Comparison of ENCODE assay signal across 17 cellular contexts in genomic region chr5:173895766-173896165, GRCh38. TPM values are rescaled to one million over a fixed set of nuclear protein-coding genes. Genes with fewer than 3 reads are reported as not detected.
A peak's percentile ranks its signal among the peaks of the same experiment; 100 is the strongest.
DNase-seq lines count a peak whose midpoint lies in the region; ATAC-seq and TF ChIP-seq lines count a peak whose summit lies in the region.
"Had no signal": no experiment of that assay in that cellular context is flagged by ENCODE, and none has a peak within 500 bp of the region (broad histone marks: within the 10 kb centered on the region; RNA-seq: fewer than 3 reads in every experiment).

No MANE protein-coding gene starts in this region.

- BruUV-seq in PC-3 (replicated peaks; lab: Mats Ljungman, UMichigan) = no TSS peak

- H3F3A ChIP-seq in PC-3 (ENCODE audit: low read length, unreplicated experiment) = no peaks in the 10 kb centered on the region

- WGBS in heart left ventricle, 4 donors = 61 to 78% (median 69%) methylated on average over 3 of the region's 3 CpGs
- 88 to 89% methylated on average over 3 of the region's 3 CpGs for WGBS in thyroid gland, 2 donors

- peaks cover 0 to 11% (median 3%) of the 10 kb centered on the region in 9 donors for H3K36me3 ChIP-seq in heart left ventricle
- no peaks in the 10 kb centered on the region for H3K36me3 ChIP-seq in PC-3 (ENCODE audit: low read depth, low read length)
- H3K36me3 ChIP-seq in thyroid gland = no peaks in the 10 kb centered on the region
- H3K36me3 ChIP-seq: ovary, vagina had no signal

- no peaks in the 10 kb centered on the region for H4K20me1 ChIP-seq in PC-3 (ENCODE audit: low read length)

- peak overlapping the region; percentile 23 for H3K4me2 ChIP-seq in PC-3 (ENCODE audit: low read length)

- CTCF ChIA-PET in PC-3 (lab: Charles Lee) = interaction anchor here (0.6 kb wide), 1 partner anchor 16 kb away, joined by 3 read pairs; no protein-coding TSS in a partner anchor

- intact Hi-C loops in heart left ventricle (cut with DNase I) = loop anchor here in 6 of 10 donors (5.0 to 10.0 kb wide), 4 partner anchors 49 to 271 kb away; no protein-coding TSS in a partner anchor
- intact Hi-C loops in left ventricle myocardium superior (cut with micrococcal nuclease) = no loop called here
- intact Hi-C loops in PC-3 (cut with micrococcal nuclease) = no loop called here
- intact Hi-C loops in thyroid gland (cut with DNase I) = no loop called here

- H3K9me3 ChIP-seq in heart left ventricle (no peaks in the 10 kb centered on the region), PC-3 (ENCODE audit: low read length) (no peaks in the 10 kb centered on the region), thyroid gland (no peaks in the 10 kb centered on the region)
- H3K9me3 ChIP-seq: Caco-2, esophagus muscularis mucosa, ovary, vagina had no signal

- H3K36me3 Mint-ChIP-seq in glutamatergic neuron (ENCODE audit: unreplicated experiment) (no peaks in the 10 kb centered on the region), progenitor cell of endocrine pancreas (ENCODE audit: insufficient read depth) (no peaks in the 10 kb centered on the region)

- POLR2A ChIA-PET in PC-3 (lab: Charles Lee; ENCODE audit: unreplicated experiment) = interaction anchor here (0.6 to 0.7 kb wide), 2 partner anchors 17 to 772 kb away, joined by 4 to 16 read pairs; no protein-coding TSS in a partner anchor

- H3K4me1 Mint-ChIP-seq in glutamatergic neuron (ENCODE audit: low read depth, unreplicated experiment) (peaks cover 14% of the 10 kb centered on the region), progenitor cell of endocrine pancreas (ENCODE audit: low read depth) (peaks cover 14% of the 10 kb centered on the region)

- H3K4me3 ChIP-seq in heart left ventricle = peak overlapping the region in 10 of 12 donors; percentile 28 to 96 (median 78)
- H3K4me3 ChIP-seq in PC-3 (ENCODE audit: low read length) = peak overlapping the region; percentile 4; the same call in 1 of the 2 replicates
- H3K4me3 ChIP-seq in thyroid gland (replicated peaks in 1 of 3) = no peak overlapping the region
- H3K4me3 ChIP-seq: esophagus muscularis mucosa, ovary, vagina had no signal

- H3K9ac ChIP-seq in PC-3 (ENCODE audit: low read length) = no peak overlapping the region

- H3K4me3 Mint-ChIP-seq in glutamatergic neuron (ENCODE audit: unreplicated experiment) (peak overlapping the region; percentile 80), progenitor cell of endocrine pancreas (ENCODE audit: low read depth) (no peak overlapping the region)

- H3K9me2 ChIP-seq in PC-3 (replicated peaks; ENCODE audit: low read length) = no peaks in the 10 kb centered on the region

- peaks cover 4% of the 10 kb centered on the region for H3K27me3 Mint-ChIP-seq in glutamatergic neuron (ENCODE audit: unreplicated experiment)
- H3K27me3 Mint-ChIP-seq in progenitor cell of endocrine pancreas = no peaks in the 10 kb centered on the region

- H3K27me3 ChIP-seq in heart left ventricle (no peaks in the 10 kb centered on the region), PC-3 (ENCODE audit: low read length) (no peaks in the 10 kb centered on the region), thyroid gland (no peaks in the 10 kb centered on the region)
- H3K27me3 ChIP-seq: esophagus muscularis mucosa, ovary, vagina had no signal

- no peak overlapping the region for H3K27ac Mint-ChIP-seq in glutamatergic neuron (ENCODE audit: unreplicated experiment)
- H3K27ac Mint-ChIP-seq in progenitor cell of endocrine pancreas = no peak overlapping the region

- peaks cover 94% of the 10 kb centered on the region for H3K79me2 ChIP-seq in PC-3 (ENCODE audit: low read length)

- H3K27ac ChIP-seq in heart left ventricle = peak overlapping the region in 7 of 12 donors; percentile 3 to 97 (median 93)
- no peak overlapping the region for H3K27ac ChIP-seq in PC-3 (ENCODE audit: low read length)
- peak overlapping the region in 2 of 3 donors; percentile 94 to 96 for H3K27ac ChIP-seq in thyroid gland
- H3K27ac ChIP-seq: ovary, vagina had no signal

- H3K4me1 ChIP-seq in heart left ventricle = peaks cover 0 to 83% (median 29%) of the 10 kb centered on the region in 12 donors
- H3K4me1 ChIP-seq in PC-3 (ENCODE audit: insufficient read depth, low read length) = peaks cover 43% of the 10 kb centered on the region
- peaks cover 16 to 40% of the 10 kb centered on the region in 2 donors for H3K4me1 ChIP-seq in thyroid gland

- no peak for DNase-seq in heart left ventricle
- no peak for DNase-seq in left ventricle myocardium superior
- DNase-seq in PC-3 = peak; percentile 75
- DNase-seq in glutamatergic neuron = no peak
- DNase-seq in thyroid gland = no peak
- DNase-seq in NCI-H345 (lab: John Stamatoyannopoulos, UW) = no peak
- no peak for DNase-seq in progenitor cell of endocrine pancreas (ENCODE audit: low spot score, unreplicated experiment)
- DNase-seq: anterior cingulate cortex; Caco-2; cortex of kidney; NCI-H1105 treated with DMSO at 0.1 percent for 48 hours; NCI-H226; ovary; stimulated activated naive CD8-positive, alpha-beta T cell treated with anti-CD3 and anti-CD28 coated beads, Interleukin-15, Interleukin-2, amounts not matched to agents 100 U/mL and 50 U/mL, for 24 hours had no signal

- H3K9me3 Mint-ChIP-seq in glutamatergic neuron (ENCODE audit: unreplicated experiment) (peaks cover 2% of the 10 kb centered on the region), progenitor cell of endocrine pancreas (ENCODE audit: low read depth) (no peaks in the 10 kb centered on the region)

- TF ChIP-seq CTCF in heart left ventricle (IDR thresholded peaks at IDR 0.05) = no peak
- TF ChIP-seq CTCF in PC-3 (conservative IDR thresholded peaks at IDR 0.05; ENCODE audit: low read depth, low read length) = no peak
- TF ChIP-seq CTCF in glutamatergic neuron (IDR thresholded peaks at IDR 0.05; ENCODE audit: partially characterized antibody, unreplicated experiment) = no peak
- TF ChIP-seq CTCF in thyroid gland (IDR thresholded peaks at IDR 0.05) = no peak
- no peak for TF ChIP-seq CTCF in progenitor cell of endocrine pancreas (IDR thresholded peaks at IDR 0.05; ENCODE audit: unreplicated experiment)

- ATAC-seq in heart left ventricle (no peak), left ventricle myocardium superior (no peak), PC-3 (no peak), HG03196 (IDR thresholded peaks at IDR 0.05; ENCODE audit: unreplicated experiment) (no peak)
- ATAC-seq: stimulated activated naive CD8-positive, alpha-beta T cell treated with anti-CD3 and anti-CD28 coated beads, Interleukin-15, Interleukin-2, amounts not matched to agents 100 U/mL and 50 U/mL, for 24 hours had no signal

- 0 out of 2 replicates have a peak overlapping the region, but pooled peaks have one; percentile 0 for H2AFZ ChIP-seq in PC-3 (ENCODE audit: low read length)

- TF ChIP-seq POLR2A in heart left ventricle (IDR thresholded peaks at IDR 0.05) = no peak
- no peak for TF ChIP-seq POLR2A in thyroid gland (IDR thresholded peaks at IDR 0.05)

RNA-seq across cellular contexts. Expression of gene CPEB4, which starts 7.6 kb away (rescaled TPM):
- total RNA-seq in heart left ventricle (100 to 1,000 TPM; 104 to 217 (median 172) TPM), left ventricle myocardium superior (125 TPM), PC-3 (2014; rRNA removed) (26.2 and 37.0 TPM in 2 replicates), glutamatergic neuron (ENCODE audit: unreplicated experiment) (104 TPM), thyroid gland (10 to 100 TPM; 51.5 to 69.5 (median 66.1) TPM), progenitor cell of endocrine pancreas (16.4 and 16.7 TPM in 2 replicates)
- polyA plus RNA-seq in heart left ventricle = 100 to 1,000 TPM in 1 of 2 donors, 10 to 100 TPM in 1; 28.7 to 158 TPM

Comparison
In these comparisons a context has a peak if more than half of its experiments do, and no peak if none do; other contexts are left out.
1. intact Hi-C loops: an anchor here in heart left ventricle (5.0 to 10.0 kb wide); none called in left ventricle myocardium superior, PC-3 and thyroid gland.
2. H3K4me3 ChIP-seq: peak in heart left ventricle (10 of 12) and PC-3 (single experiment); none in thyroid gland (0 of 3).